In the genomic region with DNA sequence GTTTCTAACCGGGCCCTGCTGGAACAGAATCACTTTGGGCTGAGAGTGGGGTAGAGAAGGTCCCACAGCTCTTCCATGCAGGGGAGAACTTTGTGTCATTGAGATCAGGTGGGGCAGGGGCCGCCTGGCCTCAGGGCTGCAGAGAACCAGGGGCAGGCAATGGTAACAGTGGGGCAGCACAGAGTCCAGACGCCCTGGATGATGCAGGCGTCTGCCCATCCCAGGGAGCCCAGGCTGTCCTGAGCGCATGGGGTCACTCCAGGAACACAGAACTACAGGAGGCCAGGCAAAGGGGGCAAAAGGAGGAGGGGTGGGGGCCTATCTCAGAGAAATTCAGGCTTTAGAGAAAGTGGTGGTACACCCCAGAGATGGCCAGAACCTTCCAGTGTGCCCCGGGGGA, we compare ENCODE assay signal across 20 cellular contexts.
"Had no signal": no experiment of that assay in that cellular context is flagged by ENCODE, and none has a peak within 500 bp of the region (broad histone marks: within the 10 kb centered on the region; RNA-seq: fewer than 3 reads in every experiment).

No MANE protein-coding gene starts in this region.

- H3K9me3 ChIP-seq: gastroesophageal sphincter, ovary, right lobe of liver, thyroid gland had no signal

- DNase-seq: activated CD4-positive, CD25-positive, alpha-beta regulatory T cell treated with anti-CD3 and anti-CD28 coated beads, Interleukin-2, amount 50 U/mL, for 72 hours; activated CD8-positive, alpha-beta memory T cell treated with anti-CD3 and anti-CD28 coated beads, Interleukin-2, amount 50 U/mL, for 4 hours; activated naive CD4-positive, alpha-beta T cell; activated naive CD8-positive, alpha-beta T cell treated with anti-CD3 and anti-CD28 coated beads for 36 hours; dermis blood vessel endothelial cell; effector memory CD8-positive, alpha-beta T cell; midbrain; natural killer cell; ovary; stimulated activated CD4-positive, alpha-beta T cell treated with anti-CD3 and anti-CD28 coated beads, Interleukin-1b, Interleukin-23, amount 100 ng/mL, for 48 hours; substantia nigra; thyroid gland; WERI-Rb-1 had no signal

- H3K27ac Mint-ChIP-seq: activated naive CD8-positive, alpha-beta T cell treated with anti-CD3 and anti-CD28 coated beads for 36 hours; activated T-cell treated with anti-CD3 and anti-CD28 coated beads, Interleukin-2, amount 50 U/mL, for 24 hours; activated T-helper 2 cell treated with anti-CD3 and anti-CD28 coated beads, Interferon-gamma antibody, Interleukin-2, Interleukin-4, amounts not matched to agents 10 μg/mL and 5 μg/mL and 100 μg/mL, durations not matched to agents 14 hours and 24 hours and 36 hours; effector memory CD8-positive, alpha-beta T cell; natural killer cell; stimulated activated naive CD8-positive, alpha-beta T cell treated with anti-CD3 and anti-CD28 coated beads, Interleukin-15, Interleukin-2, amounts not matched to agents 100 ng/mL and 50 ng/mL, for 24 hours; T-cell had no signal

- H3K27me3 Mint-ChIP-seq: activated naive CD8-positive, alpha-beta T cell treated with anti-CD3 and anti-CD28 coated beads for 36 hours; stimulated activated naive CD8-positive, alpha-beta T cell treated with anti-CD3 and anti-CD28 coated beads, Interleukin-15, Interleukin-2, amounts not matched to agents 100 ng/mL and 50 ng/mL, for 24 hours; T-cell had no signal

- H3K36me3 ChIP-seq: ovary, right lobe of liver, thyroid gland, WERI-Rb-1 had no signal

- H3K9me3 Mint-ChIP-seq: activated T-cell treated with anti-CD3 and anti-CD28 coated beads, Interleukin-2, amount 50 U/mL, for 24 hours; effector memory CD8-positive, alpha-beta T cell; natural killer cell; stimulated activated naive CD8-positive, alpha-beta T cell treated with anti-CD3 and anti-CD28 coated beads, Interleukin-15, Interleukin-2, amounts not matched to agents 100 ng/mL and 50 ng/mL, for 24 hours had no signal

- H3K27me3 ChIP-seq: gastroesophageal sphincter, ovary, right lobe of liver, thyroid gland had no signal

- ATAC-seq: effector memory CD8-positive, alpha-beta T cell; gastroesophageal sphincter; natural killer cell; right lobe of liver; T-cell had no signal

- H3K27ac ChIP-seq: gastroesophageal sphincter, ovary, right lobe of liver, skin epidermis, thyroid gland had no signal

- H3K4me3 Mint-ChIP-seq: activated naive CD8-positive, alpha-beta T cell treated with anti-CD3 and anti-CD28 coated beads for 36 hours; activated T-cell treated with anti-CD3 and anti-CD28 coated beads, Interleukin-2, amount 50 U/mL, for 24 hours; effector memory CD8-positive, alpha-beta T cell; natural killer cell; stimulated activated naive CD8-positive, alpha-beta T cell treated with anti-CD3 and anti-CD28 coated beads, Interleukin-15, Interleukin-2, amounts not matched to agents 100 ng/mL and 50 ng/mL, for 24 hours; T-cell had no signal

- H3K4me3 ChIP-seq: gastroesophageal sphincter, ovary, right lobe of liver, skin epidermis, thyroid gland had no signal

- H3K4me1 ChIP-seq: gastroesophageal sphincter, right lobe of liver, thyroid gland had no signal

- H3K36me3 Mint-ChIP-seq: natural killer cell, T-cell had no signal

- H3K4me1 Mint-ChIP-seq: activated naive CD8-positive, alpha-beta T cell treated with anti-CD3 and anti-CD28 coated beads for 36 hours; natural killer cell; T-cell had no signal
